ENCODE assay signal across 1 cellular context in genomic region chr1:33007190-33008050, GRCh38.
TF ChIP-seq lines count a peak whose summit lies in the region.

No MANE protein-coding gene starts in this region.

TF ChIP-seq in H1, 55 proteins besides CTCF, POLR2A, EP300 and RAD21:
- TF ChIP-seq NRF1 (IDR thresholded peaks at IDR 0.05; ENCODE audit: low read depth, low read length) (no peak), EGR1 (IDR thresholded peaks at IDR 0.05; ENCODE audit: borderline replicate concordance, low read depth, low read length) (no peak), CHD2 (IDR thresholded peaks at IDR 0.05; ENCODE audit: low read length) (no peak), NANOG (IDR thresholded peaks at IDR 0.05; ENCODE audit: insufficient read depth, low read depth, low read length, poor library complexity, severe bottlenecking) (no peak), EZH2 (IDR thresholded peaks at IDR 0.05; ENCODE audit: low read depth, low read length, severe bottlenecking) (no peak), JUN (IDR thresholded peaks at IDR 0.05; ENCODE audit: low read depth, low read length) (no peak), SP1 (IDR thresholded peaks at IDR 0.05; ENCODE audit: low read depth, low read length) (no peak), BRCA1 (IDR thresholded peaks at IDR 0.05; ENCODE audit: low read depth, low read length) (no peak)
